Comparison of ENCODE assay signal across 8 cellular contexts in the genomic region with DNA sequence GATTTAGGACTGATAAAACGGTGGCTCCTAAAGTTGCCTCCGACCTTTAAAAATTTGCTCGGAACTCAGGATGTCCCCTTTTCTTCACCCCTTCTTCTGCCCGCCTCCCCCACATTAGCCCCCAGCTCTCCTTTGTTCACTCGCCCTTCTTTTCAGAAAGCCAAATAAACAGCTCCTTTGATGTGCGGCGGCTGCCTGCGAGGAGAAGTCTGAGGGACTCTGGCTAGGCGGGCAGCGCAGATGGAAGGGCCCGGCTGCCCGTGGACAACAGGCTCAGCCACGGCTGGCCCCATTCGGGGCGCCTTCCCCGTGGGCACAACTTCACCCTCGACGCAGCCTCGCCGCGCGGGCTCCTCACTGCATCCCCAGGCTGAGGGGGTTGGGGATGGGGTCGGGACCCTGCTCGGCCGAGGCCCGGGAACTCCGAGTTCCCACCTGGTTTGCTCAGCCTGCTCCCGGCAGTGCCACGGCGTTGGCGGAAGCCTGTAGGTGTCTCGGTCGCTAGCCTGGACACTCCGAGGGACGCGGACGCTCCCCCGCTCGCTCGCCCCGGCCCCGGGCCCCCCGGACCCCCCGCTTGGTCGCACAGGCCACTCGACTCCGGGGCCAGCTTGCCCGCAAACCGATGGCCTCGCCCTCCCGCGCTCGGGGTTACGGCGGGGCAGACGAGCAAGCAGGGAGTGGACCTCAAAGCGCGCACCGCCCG. TPM values are rescaled to one million over a fixed set of nuclear protein-coding genes. Genes with fewer than 3 reads are reported as not detected.
A peak's percentile ranks its signal among the peaks of the same experiment; 100 is the strongest.
DNase-seq lines count a peak whose midpoint lies in the region; ATAC-seq and TF ChIP-seq lines count a peak whose summit lies in the region.

No MANE protein-coding gene starts in this region.

- H3K9me3 ChIP-seq in ascending aorta (no peaks in the 10 kb centered on the region), iPS DF 6.9 (ENCODE audit: control insufficient read depth, insufficient read depth, low read length) (no peaks in the 10 kb centered on the region)

- H3K27me3 ChIP-seq in ascending aorta (no peaks in the 10 kb centered on the region), iPS DF 6.9 (ENCODE audit: control insufficient read depth, insufficient read depth, low read length) (peaks cover 5% of the 10 kb centered on the region; the same call in 1 of the 2 replicates)

- H3K27ac ChIP-seq in ascending aorta (peak overlapping the region; percentile 92 to 94), iPS DF 6.9 (ENCODE audit: low read length) (no peak overlapping the region)

- peak; percentile 77 for DNase-seq in NCI-H82 (lab: John Stamatoyannopoulos, UW)
- no peak for DNase-seq in NCI-H82 treated with DMSO at 0.1 percent for 48 hours (lab: John Stamatoyannopoulos, UW; ENCODE audit: unreplicated experiment)
- peak; percentile 29 for DNase-seq in RKO (ENCODE audit: low spot score)
- DNase-seq in ascending aorta (ENCODE audit: low spot score in 2 of 2) = peak in 1 of 2 donors; percentile 79
- DNase-seq in iPS DF 6.9 (ENCODE audit: low read depth, low spot score) = no peak
- peak; percentile 83 for DNase-seq in sciatic nerve (ENCODE audit: low spot score)
- no peak for DNase-seq in SIG-M5 treated with dmso at 0.1 percent for 504 hours (lab: John Stamatoyannopoulos, UW; ENCODE audit: unreplicated experiment)
- DNase-seq in NCI-H1694 treated with DMSO at 0.1 percent for 48 hours (lab: John Stamatoyannopoulos, UW) = no peak

- peaks cover 4 to 32% of the 10 kb centered on the region in 2 donors for H3K4me1 ChIP-seq in ascending aorta
- peaks cover 3% of the 10 kb centered on the region; the same call in 1 of the 2 replicates for H3K4me1 ChIP-seq in iPS DF 6.9 (ENCODE audit: control insufficient read depth, insufficient read depth, low read length)

- WGBS in iPS DF 6.9 (ENCODE audit: insufficient coverage, insufficient read length) = no CpG with 5 or more reads among the region's 60 CpGs

- intact Hi-C loops in ascending aorta (cut with DNase I) (loop anchor here (2.0 to 5.0 kb wide), 8 partner anchors 74 to 636 kb away; no protein-coding TSS in a partner anchor), sciatic nerve (cut with DNase I) (loop anchor here (5.0 to 10.0 kb wide), 2 partner anchors 36 to 614 kb away; no protein-coding TSS in a partner anchor)

- H3K36me3 ChIP-seq in ascending aorta = no peaks in the 10 kb centered on the region
- H3K36me3 ChIP-seq in iPS DF 6.9 (ENCODE audit: control insufficient read depth, insufficient read depth, low read length) = no peaks in the 10 kb centered on the region

- ATAC-seq in sciatic nerve = peak; percentile 2

- H3K4me3 ChIP-seq in ascending aorta (peak overlapping the region; percentile 85 to 89), iPS DF 6.9 (ENCODE audit: low read length) (peak overlapping the region; percentile 51; the same call in 1 of the 2 replicates)

- TF ChIP-seq CTCF in ascending aorta (IDR thresholded peaks at IDR 0.05) = no peak

RNA-seq across cellular contexts. Expression of a gene that starts 0.9 kb away (rescaled TPM):
- 76.4 TPM for total RNA-seq in ascending aorta
- total RNA-seq in sciatic nerve = 90.1 TPM

Comparison
In these comparisons a context has a peak if more than half of its experiments do, and no peak if none do; other contexts are left out.
1. DNase-seq: peak in NCI-H82 (single experiment), RKO (single experiment) and sciatic nerve (single experiment); none in NCI-H82 treated with DMSO at 0.1 percent for 48 hours (single experiment), iPS DF 6.9 (single experiment), SIG-M5 treated with dmso at 0.1 percent for 504 hours (single experiment) and NCI-H1694 treated with DMSO at 0.1 percent for 48 hours (single experiment).